In genomic region chr5:135813758-135814157, GRCh38 we compare ENCODE assay signal across 33 cellular contexts. TPM values are rescaled to one million over a fixed set of nuclear protein-coding genes. Genes with fewer than 3 reads are reported as not detected.
"Had no signal": no experiment of that assay in that cellular context is flagged by ENCODE, and none has a peak within 500 bp of the region (broad histone marks: within the 10 kb centered on the region; RNA-seq: fewer than 3 reads in every experiment).

No MANE protein-coding gene starts in this region.

- H3K36me3 Mint-ChIP-seq: activated CD4-positive, alpha-beta memory T cell treated with anti-CD3 and anti-CD28 coated beads for 36 hours; activated naive CD4-positive, alpha-beta T cell treated with anti-CD3 and anti-CD28 coated beads, Interleukin-2, amount 50 U/mL, for 72 hours; brain had no signal

- H3K27ac Mint-ChIP-seq: activated CD4-positive, alpha-beta memory T cell treated with anti-CD3 and anti-CD28 coated beads for 36 hours; activated naive CD4-positive, alpha-beta T cell treated with anti-CD3 and anti-CD28 coated beads for 36 hours; activated naive CD4-positive, alpha-beta T cell treated with anti-CD3 and anti-CD28 coated beads, Interleukin-2, amount 50 U/mL, for 72 hours; activated T-helper 1 cell treated with anti-CD3 and anti-CD28 coated beads, Interleukin-12 subunit alpha, Interleukin-12 subunit beta, Interleukin-2, Interleukin-4 antibody, amounts not matched to agents 30 ng/mL and 10 ng/mL and 1 ng/mL, durations not matched to agents 14 hours and 24 hours and 36 hours; brain had no signal

- H3K27ac ChIP-seq: adrenal gland, Peyer's patch had no signal

- DNase-seq: activated CD4-positive, alpha-beta memory T cell treated with anti-CD3 and anti-CD28 coated beads for 36 hours; activated CD4-positive, alpha-beta T cell treated with anti-CD3 and anti-CD28 coated beads, Interleukin-2, amount 50 U/mL, for 1 hour; activated CD8-positive, alpha-beta memory T cell treated with anti-CD3 and anti-CD28 coated beads, Interleukin-2, amount 50 U/mL, for 4 hours; activated gamma-delta T cell treated with Interleukin-2 at 50 U/mL for 16 hours; activated naive CD4-positive, alpha-beta T cell treated with anti-CD3 and anti-CD28 coated beads for 36 hours; activated T-cell treated with anti-CD3 and anti-CD28 coated beads for 4 hours; activated T-cell treated with anti-CD3 and anti-CD28 coated beads, Interleukin-2, amount 50 U/mL, for 4 hours; adrenal gland; central memory CD4-positive, alpha-beta T cell; Karpas-422; KBM-7; NCI-H1105 treated with DMSO at 0.1 percent for 48 hours; NCI-H1436; NCI-H1694 treated with DMSO at 0.1 percent for 48 hours; NCI-H2029; NCI-H2107; NCI-H2171; NCI-H510A; NCI-H526; NCI-H748 treated with DMSO at 0.1 percent for 48 hours; NK-92 treated with Interleukin-12 subunit alpha and Interleukin-12 subunit beta, amount 100 ng/mL, for 24 hours; PC-3; Peyer's patch; RPMI8226; SW 1271; T-helper 1 cell; T1000 had no signal

- H3K27me3 ChIP-seq: adrenal gland, Peyer's patch had no signal

- ATAC-seq: activated naive CD4-positive, alpha-beta T cell treated with anti-CD3 and anti-CD28 coated beads, Interleukin-2, amount 50 U/mL, for 72 hours; activated T-cell treated with anti-CD3 and anti-CD28 coated beads, Interleukin-2, amount 50 U/mL, for 4 hours; PC-3 had no signal

- H3K4me1 ChIP-seq: adrenal gland, Peyer's patch had no signal

- H3K4me3 Mint-ChIP-seq: activated CD4-positive, alpha-beta memory T cell treated with anti-CD3 and anti-CD28 coated beads for 36 hours; activated naive CD4-positive, alpha-beta T cell treated with anti-CD3 and anti-CD28 coated beads for 36 hours; activated T-cell treated with anti-CD3 and anti-CD28 coated beads, Interleukin-2, amount 50 U/mL, for 4 hours; activated T-helper 1 cell treated with anti-CD3 and anti-CD28 coated beads, Interleukin-12 subunit alpha, Interleukin-12 subunit beta, Interleukin-2, Interleukin-4 antibody, amounts not matched to agents 30 ng/mL and 10 ng/mL and 1 ng/mL, durations not matched to agents 14 hours and 24 hours and 36 hours; brain had no signal

- H3K4me3 ChIP-seq: adrenal gland, Peyer's patch had no signal

- H3K9me3 Mint-ChIP-seq: activated CD4-positive, alpha-beta memory T cell treated with anti-CD3 and anti-CD28 coated beads for 36 hours; activated naive CD4-positive, alpha-beta T cell treated with anti-CD3 and anti-CD28 coated beads for 36 hours; activated naive CD4-positive, alpha-beta T cell treated with anti-CD3 and anti-CD28 coated beads, Interleukin-2, amount 50 U/mL, for 72 hours; activated T-cell treated with anti-CD3 and anti-CD28 coated beads, Interleukin-2, amount 50 U/mL, for 4 hours; activated T-helper 1 cell treated with anti-CD3 and anti-CD28 coated beads, Interleukin-12 subunit alpha, Interleukin-12 subunit beta, Interleukin-2, Interleukin-4 antibody, amounts not matched to agents 30 ng/mL and 10 ng/mL and 1 ng/mL, durations not matched to agents 14 hours and 24 hours and 36 hours had no signal

- H3K4me1 Mint-ChIP-seq: brain had no signal

- H3K9me3 ChIP-seq: adrenal gland, Peyer's patch had no signal

- H3K36me3 ChIP-seq: adrenal gland, Peyer's patch had no signal

RNA-seq across cellular contexts. Expression of gene SLC25A48, which starts 20.7 kb away (rescaled TPM):
- total RNA-seq: activated CD4-positive, alpha-beta memory T cell treated with anti-CD3 and anti-CD28 coated beads for 36 hours; activated naive CD4-positive, alpha-beta T cell treated with anti-CD3 and anti-CD28 coated beads for 36 hours; activated naive CD4-positive, alpha-beta T cell treated with anti-CD3 and anti-CD28 coated beads, Interleukin-2, amount 50 U/mL, for 72 hours; activated T-cell treated with anti-CD3 and anti-CD28 coated beads, Interleukin-2, amount 50 U/mL, for 4 hours; activated T-helper 1 cell treated with anti-CD3 and anti-CD28 coated beads, Interleukin-12 subunit alpha, Interleukin-12 subunit beta, Interleukin-2, Interleukin-4 antibody, amounts not matched to agents 30 ng/mL and 10 ng/mL and 1 ng/mL, durations not matched to agents 14 hours and 24 hours and 36 hours; adrenal gland; bronchial epithelial cell; MCF 10A; PC-3; T-helper 2 cell treated with Interferon-gamma antibody and Interleukin-4, amounts not matched to agents 100 ng/mL and 5 ng/mL, for 36 hours had no signal
